Comparison of ENCODE assay signal across 2 cellular contexts in genomic region chr2:20164734-20165242, GRCh38.
TF ChIP-seq lines count a peak whose summit lies in the region.

No MANE protein-coding gene starts in this region.

TF ChIP-seq in HepG2, 621 proteins besides CTCF, POLR2A, EP300 and RAD21 (continued from another document and continues in another):
- TF ChIP-seq ZNF646 (CRISPR knock-in tag; IDR thresholded peaks at IDR 0.05), result peak; percentile 99
- 0 out of 2 replicates have a peak, but pooled peaks have one; percentile 27 for TF ChIP-seq ZNF841 (CRISPR knock-in tag; IDR thresholded peaks at IDR 0.05; ENCODE audit: borderline replicate concordance)
- TF ChIP-seq ZNF780A (CRISPR knock-in tag; IDR thresholded peaks at IDR 0.05), result 0 out of 2 replicates have a peak, but pooled peaks have one; percentile 29
- TF ChIP-seq MAFK (conservative IDR thresholded peaks at IDR 0.05 in 1 of 2, IDR thresholded peaks at IDR 0.05 in 1 of 2; ENCODE audit: low read length in 2 of 2), result no peak
- TF ChIP-seq ZNF580 (CRISPR knock-in tag; IDR thresholded peaks at IDR 0.05; ENCODE audit: borderline replicate concordance, low read depth), result no peak
- peak; percentile 84 for TF ChIP-seq HNRNPL (IDR thresholded peaks at IDR 0.05; ENCODE audit: low read depth, low read length)
- TF ChIP-seq BCL6 (CRISPR knock-in tag; IDR thresholded peaks at IDR 0.05), result no peak
- TF ChIP-seq ATM (IDR thresholded peaks at IDR 0.05; ENCODE audit: borderline replicate concordance), result peak; percentile 9; the same call in 1 of the 2 replicates
- no peak for TF ChIP-seq PATZ1 (CRISPR knock-in tag; IDR thresholded peaks at IDR 0.05)
- TF ChIP-seq CHCHD3 (CRISPR knock-in tag; IDR thresholded peaks at IDR 0.05), result no peak
- peak; percentile 16; the same call in 1 of the 2 replicates for TF ChIP-seq RAD51 (IDR thresholded peaks at IDR 0.05; ENCODE audit: borderline replicate concordance)
- 0 out of 2 replicates have a peak, but pooled peaks have one; percentile 8 for TF ChIP-seq SP2 (CRISPR knock-in tag; IDR thresholded peaks at IDR 0.05)
- TF ChIP-seq ZNF225 (CRISPR knock-in tag; IDR thresholded peaks at IDR 0.05), result 0 out of 2 replicates have a peak, but pooled peaks have one; percentile 23
- no peak for TF ChIP-seq NFIC (IDR thresholded peaks at IDR 0.05; ENCODE audit: low read length)
- peak; percentile 39; the same call in 1 of the 2 replicates for TF ChIP-seq LCORL (IDR thresholded peaks at IDR 0.05)
- TF ChIP-seq LCORL (CRISPR knock-in tag; IDR thresholded peaks at IDR 0.05), result no peak
- no peak for TF ChIP-seq NCOA5 (CRISPR knock-in tag; IDR thresholded peaks at IDR 0.05)
- TF ChIP-seq, protein P1, sequence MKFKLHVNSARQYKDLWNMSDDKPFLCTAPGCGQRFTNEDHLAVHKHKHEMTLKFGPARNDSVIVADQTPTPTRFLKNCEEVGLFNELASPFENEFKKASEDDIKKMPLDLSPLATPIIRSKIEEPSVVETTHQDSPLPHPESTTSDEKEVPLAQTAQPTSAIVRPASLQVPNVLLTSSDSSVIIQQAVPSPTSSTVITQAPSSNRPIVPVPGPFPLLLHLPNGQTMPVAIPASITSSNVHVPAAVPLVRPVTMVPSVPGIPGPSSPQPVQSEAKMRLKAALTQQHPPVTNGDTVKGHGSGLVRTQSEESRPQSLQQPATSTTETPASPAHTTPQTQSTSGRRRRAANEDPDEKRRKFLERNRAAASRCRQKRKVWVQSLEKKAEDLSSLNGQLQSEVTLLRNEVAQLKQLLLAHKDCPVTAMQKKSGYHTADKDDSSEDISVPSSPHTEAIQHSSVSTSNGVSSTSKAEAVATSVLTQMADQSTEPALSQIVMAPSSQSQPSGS (CRISPR knock-in tag; IDR thresholded peaks at IDR 0.05), result no peak
- TF ChIP-seq ZNF772 (CRISPR knock-in tag; IDR thresholded peaks at IDR 0.05), result no peak

TF ChIP-seq in K562, 482 proteins besides CTCF, POLR2A, EP300 and RAD21 (continued from another document):
- TF ChIP-seq, protein P2, sequence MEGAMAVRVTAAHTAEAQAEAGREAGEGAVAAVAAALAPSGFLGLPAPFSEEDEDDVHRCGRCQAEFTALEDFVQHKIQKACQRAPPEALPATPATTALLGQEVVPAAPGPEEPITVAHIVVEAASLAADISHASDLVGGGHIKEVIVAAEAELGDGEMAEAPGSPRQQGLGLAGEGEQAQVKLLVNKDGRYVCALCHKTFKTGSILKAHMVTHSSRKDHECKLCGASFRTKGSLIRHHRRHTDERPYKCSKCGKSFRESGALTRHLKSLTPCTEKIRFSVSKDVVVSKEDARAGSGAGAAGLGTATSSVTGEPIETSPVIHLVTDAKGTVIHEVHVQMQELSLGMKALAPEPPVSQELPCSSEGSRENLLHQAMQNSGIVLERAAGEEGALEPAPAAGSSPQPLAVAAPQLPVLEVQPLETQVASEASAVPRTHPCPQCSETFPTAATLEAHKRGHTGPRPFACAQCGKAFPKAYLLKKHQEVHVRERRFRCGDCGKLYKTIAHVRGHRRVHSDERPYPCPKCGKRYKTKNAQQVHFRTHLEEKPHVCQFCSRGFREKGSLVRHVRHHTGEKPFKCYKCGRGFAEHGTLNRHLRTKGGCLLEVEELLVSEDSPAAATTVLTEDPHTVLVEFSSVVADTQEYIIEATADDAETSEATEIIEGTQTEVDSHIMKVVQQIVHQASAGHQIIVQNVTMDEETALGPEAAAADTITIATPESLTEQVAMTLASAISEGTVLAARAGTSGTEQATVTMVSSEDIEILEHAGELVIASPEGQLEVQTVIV (CRISPR knock-in tag; IDR thresholded peaks at IDR 0.05; ENCODE audit: borderline replicate concordance), result no peak
- TF ChIP-seq NCOA1 (IDR thresholded peaks at IDR 0.05; ENCODE audit: low read depth), result no peak
- TF ChIP-seq, protein P3, sequence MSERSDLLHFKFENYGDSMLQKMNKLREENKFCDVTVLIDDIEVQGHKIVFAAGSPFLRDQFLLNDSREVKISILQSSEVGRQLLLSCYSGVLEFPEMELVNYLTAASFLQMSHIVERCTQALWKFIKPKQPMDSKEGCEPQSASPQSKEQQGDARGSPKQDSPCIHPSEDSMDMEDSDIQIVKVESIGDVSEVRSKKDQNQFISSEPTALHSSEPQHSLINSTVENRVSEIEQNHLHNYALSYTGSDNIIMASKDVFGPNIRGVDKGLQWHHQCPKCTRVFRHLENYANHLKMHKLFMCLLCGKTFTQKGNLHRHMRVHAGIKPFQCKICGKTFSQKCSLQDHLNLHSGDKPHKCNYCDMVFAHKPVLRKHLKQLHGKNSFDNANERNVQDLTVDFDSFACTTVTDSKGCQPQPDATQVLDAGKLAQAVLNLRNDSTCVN (CRISPR knock-in tag; IDR thresholded peaks at IDR 0.05), result peak; percentile 14; the same call in 1 of the 2 replicates
- TF ChIP-seq ZBTB40 (IDR thresholded peaks at IDR 0.05), result no peak
- TF ChIP-seq ZBTB40 (CRISPR knock-in tag; IDR thresholded peaks at IDR 0.05), result 0 out of 2 replicates have a peak, but pooled peaks have one; percentile 37
- 0 out of 2 replicates have a peak, but pooled peaks have one; percentile 16 for TF ChIP-seq USF1 (CRISPR knock-in tag; IDR thresholded peaks at IDR 0.05)
- peak; percentile 81 for TF ChIP-seq CHD4 (IDR thresholded peaks at IDR 0.05; ENCODE audit: insufficient read depth, insufficient replicate concordance, low read depth, low read length, poor library complexity, severe bottlenecking)
- TF ChIP-seq CBX1 (IDR thresholded peaks at IDR 0.05; ENCODE audit: low read depth), result peak; percentile 66; the same call in 1 of the 2 replicates
- TF ChIP-seq, protein P4, sequence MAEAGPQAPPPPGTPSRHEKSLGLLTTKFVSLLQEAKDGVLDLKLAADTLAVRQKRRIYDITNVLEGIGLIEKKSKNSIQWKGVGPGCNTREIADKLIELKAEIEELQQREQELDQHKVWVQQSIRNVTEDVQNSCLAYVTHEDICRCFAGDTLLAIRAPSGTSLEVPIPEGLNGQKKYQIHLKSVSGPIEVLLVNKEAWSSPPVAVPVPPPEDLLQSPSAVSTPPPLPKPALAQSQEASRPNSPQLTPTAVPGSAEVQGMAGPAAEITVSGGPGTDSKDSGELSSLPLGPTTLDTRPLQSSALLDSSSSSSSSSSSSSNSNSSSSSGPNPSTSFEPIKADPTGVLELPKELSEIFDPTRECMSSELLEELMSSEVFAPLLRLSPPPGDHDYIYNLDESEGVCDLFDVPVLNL (CRISPR knock-in tag; IDR thresholded peaks at IDR 0.05; ENCODE audit: low read depth), result 0 out of 2 replicates have a peak, but pooled peaks have one; percentile 16
- peak; percentile 44 for TF ChIP-seq PHF20 (IDR thresholded peaks at IDR 0.05; ENCODE audit: partially characterized antibody)
- TF ChIP-seq, protein P1 (CRISPR knock-in tag; IDR thresholded peaks at IDR 0.05), result 0 out of 2 replicates have a peak, but pooled peaks have one; percentile 45
